In genomic region chr9:136644343-136644592, GRCh38 we compare ENCODE assay signal across 8 cellular contexts. TPM values are rescaled to one million over a fixed set of nuclear protein-coding genes. Genes with fewer than 3 reads are reported as not detected.
DNase-seq lines count a peak whose midpoint lies in the region; ATAC-seq, FAIRE-seq and TF ChIP-seq lines count a peak whose summit lies in the region.

No MANE protein-coding gene starts in this region.

- H3K4ac ChIP-seq in H1 (replicated peaks; ENCODE audit: insufficient read length, low read depth, low read length) (no peak overlapping the region), neuronal stem cell (ENCODE audit: low read length) (no peak overlapping the region)

- ATAC-seq in HG03432 (IDR thresholded peaks at IDR 0.05; ENCODE audit: unreplicated experiment) (no peak), GM19328 (IDR thresholded peaks at IDR 0.05; ENCODE audit: unreplicated experiment) (no peak)

- H3K9me3 ChIP-seq in H1 (ENCODE audit: insufficient read depth in 2 of 2, low read depth in 1 of 2, low read length in 1 of 2) = no peaks in the 10 kb centered on the region
- H3K9me3 ChIP-seq in neuronal stem cell (replicated peaks in 1 of 2; ENCODE audit: control insufficient read depth in 2 of 2, insufficient read depth in 1 of 2, low read depth in 1 of 2, low read length in 2 of 2) = peaks cover 0 to 2% of the 10 kb centered on the region in 2 donors

- H3K18ac ChIP-seq in H1 (ENCODE audit: extremely low read depth, low read length) = no peak overlapping the region; the same call in none of the 2 replicates
- H3K18ac ChIP-seq in neuronal stem cell (ENCODE audit: low read length) = peak overlapping the region; percentile 38

- TF ChIP-seq CTCF in LNCaP clone FGC (IDR thresholded peaks at IDR 0.05; ENCODE audit: control insufficient read depth, extremely low read depth, insufficient read depth) (no peak), H1 (IDR thresholded peaks at IDR 0.05; ENCODE audit: control extremely low read depth in 1 of 3, insufficient read depth in 1 of 3, low read depth in 1 of 3, low read length in 3 of 3) (no peak), GM20000 (IDR thresholded peaks at IDR 0.05; ENCODE audit: extremely low read depth, missing control alignments) (no peak)

- no peaks in the 10 kb centered on the region for H3K79me2 ChIP-seq in H1 (ENCODE audit: control insufficient read depth in 1 of 2, insufficient read depth in 2 of 2, low read length in 2 of 2)

- H2BK20ac ChIP-seq in H1 (ENCODE audit: low read length) = no peak overlapping the region

- POLR2A ChIA-PET in H1 (lab: Charles Lee; ENCODE audit: partially characterized antibody) = interaction anchor here (0.8 kb wide), 1 partner anchor 84 kb away, joined by 3 read pairs; no protein-coding TSS in a partner anchor

- WGBS in H1 (ENCODE audit: extremely low coverage in 1 of 2, insufficient coverage in 1 of 2, insufficient read length in 1 of 2, insufficient replicate concordance in 2 of 2, low coverage in 1 of 2, low lambda C conversion rate in 2 of 2, missing lambda C conversion rate in 1 of 2), 2 experiments = 32% methylated on average over 7 of the region's 15 CpGs; no CpG with 5 or more reads in 1 of the 2 experiments
- no CpG with 5 or more reads among the region's 15 CpGs for WGBS in neuronal stem cell (ENCODE audit: extremely low coverage in 2 of 2, insufficient read length in 2 of 2, insufficient replicate concordance in 1 of 2), 2 donors

- no peak for TF ChIP-seq EP300 in H1 (IDR thresholded peaks at IDR 0.05; ENCODE audit: borderline replicate concordance in 1 of 2, low read depth in 2 of 2, low read length in 2 of 2)

- H3K27ac ChIP-seq in H1 (ENCODE audit: low read depth, low read length) = no peak overlapping the region
- H3K27ac ChIP-seq in neuronal stem cell (replicated peaks; ENCODE audit: low read length) = no peak overlapping the region

- H4K91ac ChIP-seq in H1 (replicated peaks; ENCODE audit: insufficient read length, low read length) (peak overlapping the region; percentile 39), neuronal stem cell (ENCODE audit: low read depth, low read length, poor library complexity) (no peak overlapping the region)

- H2AFZ ChIP-seq in H1 (ENCODE audit: low read length) (no peak overlapping the region), neuronal stem cell (ENCODE audit: low read length) (peak overlapping the region; percentile 99)

- H3K9ac ChIP-seq in H1 (replicated peaks in 1 of 4; ENCODE audit: extremely low read depth in 1 of 4, low read depth in 3 of 4, low read length in 3 of 4) (no peak overlapping the region), neuronal stem cell (ENCODE audit: low read depth, low read length, poor library complexity) (no peak overlapping the region)

- no peaks in the 10 kb centered on the region for H4K20me1 ChIP-seq in H1 (replicated peaks in 1 of 2; ENCODE audit: control insufficient read depth in 1 of 2, insufficient read depth in 2 of 2, low read length in 2 of 2)

- TF ChIP-seq POLR2A in H1 (IDR thresholded peaks at IDR 0.05; ENCODE audit: control extremely low read depth in 1 of 2, low read depth in 2 of 2, low read length in 2 of 2) = no peak

- H3K27me3 ChIP-seq in H1 (replicated peaks in 1 of 4; ENCODE audit: control insufficient read depth in 3 of 4, extremely low read depth in 1 of 4, insufficient read depth in 3 of 4, low read length in 3 of 4) (peaks cover 0 to 6% (median 0%) of the 10 kb centered on the region in 4 experiments; a peak in 1 of 7 replicates), neuronal stem cell (ENCODE audit: control insufficient read depth in 3 of 3, insufficient read depth in 3 of 3, low read depth in 1 of 3, low read length in 3 of 3) (no peaks in the 10 kb centered on the region)

- H3K36me3 ChIP-seq in H1 (ENCODE audit: control insufficient read depth in 2 of 4, insufficient read depth in 4 of 4, low read length in 3 of 4) = no peaks in the 10 kb centered on the region
- H3K36me3 ChIP-seq in neuronal stem cell (replicated peaks in 1 of 2; ENCODE audit: control insufficient read depth in 2 of 2, insufficient read depth in 2 of 2, low read length in 2 of 2) = no peaks in the 10 kb centered on the region

- H2BK15ac ChIP-seq in H1 (ENCODE audit: low read length) (peak overlapping the region; percentile 46; the same call in 1 of the 2 replicates), neuronal stem cell (ENCODE audit: low read length) (peak overlapping the region; percentile 100)

- no peak overlapping the region for H3K56ac ChIP-seq in H1 (replicated peaks; ENCODE audit: insufficient read length, low read depth, low read length)

- TF ChIP-seq RAD21 in H1 (IDR thresholded peaks at IDR 0.05 in 1 of 2, conservative IDR thresholded peaks at IDR 0.05 in 1 of 2; ENCODE audit: low read depth in 2 of 2, low read length in 2 of 2) = no peak

- H3K23ac ChIP-seq in H1 (ENCODE audit: insufficient read length) (no peak overlapping the region), neuronal stem cell (ENCODE audit: low read depth, low read length, poor library complexity) (peak overlapping the region; percentile 53)

- no peaks in the 10 kb centered on the region for H3K79me1 ChIP-seq in H1 (ENCODE audit: low read depth, low read length)
- peaks cover 2% of the 10 kb centered on the region for H3K79me1 ChIP-seq in neuronal stem cell (ENCODE audit: low read depth, low read length)

- no peaks in the 10 kb centered on the region for H3K23me2 ChIP-seq in H1 (ENCODE audit: low read depth, low read length)

- H2AK5ac ChIP-seq in H1 (ENCODE audit: low read depth, low read length) = no peak overlapping the region
- peak overlapping the region; percentile 48 for H2AK5ac ChIP-seq in neuronal stem cell (ENCODE audit: low read depth, low read length)

- no peak overlapping the region; the same call in 1 of the 2 replicates for H4K8ac ChIP-seq in H1 (ENCODE audit: extremely low read depth, insufficient read depth, low read length)
- H4K8ac ChIP-seq in neuronal stem cell (ENCODE audit: low read depth, low read length) = no peak overlapping the region

- CTCF ChIA-PET in H1 (lab: Charles Lee; ENCODE audit: partially characterized antibody) = interaction anchor here (0.6 to 16.1 kb wide), 29 partner anchors 9 to 206 kb away, joined by 3 to 237 read pairs (median 5); partner anchors contain the start of gene EGFL7

- H2BK12ac ChIP-seq in H1 (ENCODE audit: low read depth, low read length) (no peak overlapping the region), neuronal stem cell (ENCODE audit: low read length) (no peak overlapping the region)

- H3K14ac ChIP-seq in H1 (ENCODE audit: insufficient read length) (no peak overlapping the region), neuronal stem cell (ENCODE audit: low read length) (no peak overlapping the region)

- H2BK120ac ChIP-seq in H1 (replicated peaks; ENCODE audit: low read depth, low read length) = no peak overlapping the region
- peak overlapping the region; percentile 35 for H2BK120ac ChIP-seq in neuronal stem cell (ENCODE audit: low read depth, low read length)

- H3K4me2 ChIP-seq in H1 (ENCODE audit: insufficient read depth in 1 of 2, low read depth in 2 of 2, low read length in 2 of 2) (peak overlapping the region in 1 of 2 experiments; percentile 66; a peak in 3 of 4 replicates), neuronal stem cell (ENCODE audit: insufficient read depth, low read length, poor library complexity, severe bottlenecking) (peak overlapping the region; percentile 41)

- H4K5ac ChIP-seq in H1 (ENCODE audit: insufficient read length, low read depth, low read length) = no peak overlapping the region

- peak overlapping the region; percentile 15; the same call in 1 of the 2 replicates for H3K4me3 ChIP-seq in LNCaP clone FGC (ENCODE audit: low read depth, low read length)
- H3K4me3 ChIP-seq in H1 (ENCODE audit: extremely low read depth in 1 of 4, insufficient read depth in 2 of 4, low read depth in 3 of 4, low read length in 4 of 4) = peak overlapping the region in 3 of 4 experiments; percentile 3 to 45 (median 10); a peak in 3 of 8 replicates
- no peak overlapping the region for H3K4me3 ChIP-seq in neuronal stem cell (ENCODE audit: low read length in 2 of 2)

- H3K4me1 ChIP-seq in H1 (replicated peaks in 1 of 4; ENCODE audit: control insufficient read depth in 3 of 4, insufficient read depth in 4 of 4, low read length in 3 of 4) (peaks cover 0 to 10% (median 3%) of the 10 kb centered on the region in 4 experiments; a peak in 4 of 7 replicates), neuronal stem cell (ENCODE audit: control insufficient read depth in 2 of 2, insufficient read depth in 1 of 2, low read depth in 1 of 2, low read length in 2 of 2) (peaks cover 17 to 32% of the 10 kb centered on the region in 2 donors)

- FAIRE-seq in H1 (lab: Jason Lieb, UNC) = no peak

- H2BK5ac ChIP-seq in H1 (ENCODE audit: low read depth, low read length) = no peak overlapping the region
- peak overlapping the region; percentile 1 for H2BK5ac ChIP-seq in neuronal stem cell (ENCODE audit: low read length)

- DNase-seq in DMS 273 (lab: John Stamatoyannopoulos, UW; ENCODE audit: unreplicated experiment) = peak; percentile 93
- DNase-seq in LNCaP clone FGC (ENCODE audit: low read depth) = peak; percentile 58
- DNase-seq in H1 (ENCODE audit: low read depth in 1 of 2, low spot score in 2 of 2) = no peak
- DNase-seq in neuronal stem cell (ENCODE audit: low spot score) = no peak
- DNase-seq in GM20000 (ENCODE audit: low spot score) = no peak
- no peak for DNase-seq in stimulated activated CD4-positive, alpha-beta T cell treated with anti-CD3 and anti-CD28 coated beads, Interleukin-2, amount 100 ng/mL, for 48 hours

RNA-seq across cellular contexts. Expression of gene EGFL7, which starts 18.4 kb away (rescaled TPM):
- 37.8 and 39.8 TPM in 2 replicates for total RNA-seq in H1 (2021; fragmentation: NEBNext Ultra II Directional; extraction: Animal tissue kit (Norgen Biotek cat#: 25700))
- 53.4 and 82.5 TPM in 2 replicates for polyA plus RNA-seq in H1 (2011; rRNA removed)
- polyA plus RNA-seq in H1 (2011; cell fraction: cytosol; rRNA removed) = 63.0 TPM
- polyA plus RNA-seq in H1 (2011; cell fraction: nucleus; rRNA removed) = 82.5 TPM
- 17.3 to 46.4 TPM (median 40.7 TPM) in 4 replicates for polyA plus RNA-seq in H1 (2012, experiment 1 of 2)
- 43.2 TPM for polyA plus RNA-seq in H1 (2012, experiment 2 of 2)
- 66.8 TPM for polyA plus RNA-seq in H1 (2013, experiment 1 of 2)
- polyA plus RNA-seq in H1 (2013, experiment 2 of 2) = 68.8 TPM
- polyA minus RNA-seq in H1 (2011; rRNA and poly(A)+ RNA removed) = 7.2 and 9.3 TPM in 2 replicates
- polyA minus RNA-seq in H1 (2011; cell fraction: cytosol; rRNA and poly(A)+ RNA removed) = 30.7 TPM
- 12.8 TPM for polyA minus RNA-seq in H1 (2011; cell fraction: nucleus; rRNA and poly(A)+ RNA removed)
- 33.1 TPM for polyA plus RNA-seq in neuronal stem cell (2013, experiment 1 of 2)
- 32.0 TPM for polyA plus RNA-seq in neuronal stem cell (2013, experiment 2 of 2)

RNA-seq across cellular contexts. Expression of gene AGPAT2, which starts 43.0 kb away (rescaled TPM):
- total RNA-seq in H1 (2021; fragmentation: NEBNext Ultra II Directional; extraction: Animal tissue kit (Norgen Biotek cat#: 25700)) = 30.5 and 31.6 TPM in 2 replicates
- polyA plus RNA-seq in H1 (2011; rRNA removed) = 37.6 and 52.1 TPM in 2 replicates
- polyA plus RNA-seq in H1 (2011; cell fraction: cytosol; rRNA removed) = 36.0 TPM
- 44.9 TPM for polyA plus RNA-seq in H1 (2011; cell fraction: nucleus; rRNA removed)
- 16.4 to 27.5 TPM (median 25.2 TPM) in 4 replicates for polyA plus RNA-seq in H1 (2012, experiment 1 of 2)
- polyA plus RNA-seq in H1 (2012, experiment 2 of 2) = 26.0 TPM
- polyA plus RNA-seq in H1 (2013, experiment 1 of 2) = 32.4 TPM
- polyA plus RNA-seq in H1 (2013, experiment 2 of 2) = 37.1 TPM
- 9.3 and 15.5 TPM in 2 replicates for polyA minus RNA-seq in H1 (2011; rRNA and poly(A)+ RNA removed)
- polyA minus RNA-seq in H1 (2011; cell fraction: cytosol; rRNA and poly(A)+ RNA removed) = 19.5 TPM
- polyA minus RNA-seq in H1 (2011; cell fraction: nucleus; rRNA and poly(A)+ RNA removed) = 12.9 TPM
- polyA plus RNA-seq in neuronal stem cell (2013, experiment 1 of 2) = 3.7 TPM
- 3.5 TPM for polyA plus RNA-seq in neuronal stem cell (2013, experiment 2 of 2)

Comparison
In these comparisons a context has a peak if more than half of its experiments do, and no peak if none do; other contexts are left out.
1. DNase-seq: peak in DMS 273 (single experiment) and LNCaP clone FGC (single experiment); none in H1 (0 of 2), neuronal stem cell (single experiment), GM20000 (single experiment) and stimulated activated CD4-positive, alpha-beta T cell treated with anti-CD3 and anti-CD28 coated beads, Interleukin-2, amount 100 ng/mL, for 48 hours (0 of 2).
2. H3K4me3 ChIP-seq: peak in LNCaP clone FGC (single experiment) and H1 (3 of 4); none in neuronal stem cell (0 of 2).